In genomic region chr3:167380004-167380689, GRCh38 we compare ENCODE assay signal across 1 cellular context.
TF ChIP-seq lines count a peak whose summit lies in the region.

Gene ZBBX (minus strand): TSS chr3:167380297. CDS start chr3:167372901, 7,396 bp downstream.

TF ChIP-seq in HepG2, 621 proteins besides CTCF, POLR2A, EP300 and RAD21 (continued from another document and continues in another):
- TF ChIP-seq ZNF557 (CRISPR knock-in tag; IDR thresholded peaks at IDR 0.05) (no peak), MAX (IDR thresholded peaks at IDR 0.05) (no peak; the same call in 1 of the 2 replicates), ZBTB8A (CRISPR knock-in tag; IDR thresholded peaks at IDR 0.05; ENCODE audit: borderline replicate concordance, low read depth) (no peak), ZNF788 (CRISPR knock-in tag; IDR thresholded peaks at IDR 0.05; ENCODE audit: borderline replicate concordance) (no peak), ZNF598 (CRISPR knock-in tag; IDR thresholded peaks at IDR 0.05; ENCODE audit: borderline replicate concordance) (peak; percentile 77; the same call in 1 of the 2 replicates), ZNF512 (CRISPR knock-in tag; IDR thresholded peaks at IDR 0.05) (no peak), ZNF75D (CRISPR knock-in tag; IDR thresholded peaks at IDR 0.05; ENCODE audit: borderline replicate concordance) (no peak), FOSL2 (CRISPR knock-in tag; IDR thresholded peaks at IDR 0.05) (peak; percentile 25; the same call in 1 of the 2 replicates), HES4 (CRISPR knock-in tag; IDR thresholded peaks at IDR 0.05; ENCODE audit: borderline replicate concordance) (no peak), ZNF383 (CRISPR knock-in tag; IDR thresholded peaks at IDR 0.05; ENCODE audit: borderline replicate concordance) (no peak), ZNF441 (CRISPR knock-in tag; IDR thresholded peaks at IDR 0.05; ENCODE audit: borderline replicate concordance) (no peak), CCAR2 (optimal IDR thresholded peaks at IDR 0.05; ENCODE audit: low read depth, low read length) (no peak), ZEB1 (IDR thresholded peaks at IDR 0.05; ENCODE audit: insufficient replicate concordance, low read depth) (no peak), ZFP82 (CRISPR knock-in tag; IDR thresholded peaks at IDR 0.05; ENCODE audit: borderline replicate concordance) (no peak), KLF16 (CRISPR knock-in tag; IDR thresholded peaks at IDR 0.05) (peak in 1 of 2 experiments; percentile 39; a peak in 1 of 4 replicates), TRIM24 (CRISPR knock-in tag; IDR thresholded peaks at IDR 0.05) (no peak), UBTF (CRISPR knock-in tag; IDR thresholded peaks at IDR 0.05) (no peak), DPF2 (CRISPR knock-in tag; IDR thresholded peaks at IDR 0.05; ENCODE audit: borderline replicate concordance, low read depth) (no peak), HMG20B (CRISPR knock-in tag; conservative IDR thresholded peaks at IDR 0.05) (no peak), ZNF605 (CRISPR knock-in tag; IDR thresholded peaks at IDR 0.05) (no peak), ZNF17 (CRISPR knock-in tag; IDR thresholded peaks at IDR 0.05) (no peak), GATAD1 (CRISPR knock-in tag; IDR thresholded peaks at IDR 0.05) (no peak), MXD1 (CRISPR knock-in tag; IDR thresholded peaks at IDR 0.05) (no peak), NFE2L1 (CRISPR knock-in tag; IDR thresholded peaks at IDR 0.05; ENCODE audit: borderline replicate concordance) (no peak), XBP1 (CRISPR knock-in tag; IDR thresholded peaks at IDR 0.05) (no peak), GPBP1L1 (CRISPR knock-in tag; IDR thresholded peaks at IDR 0.05) (no peak), HNF4A (CRISPR knock-in tag; IDR thresholded peaks at IDR 0.05) (no peak), CEBPG (CRISPR knock-in tag; IDR thresholded peaks at IDR 0.05) (no peak), SNAPC2 (CRISPR knock-in tag; IDR thresholded peaks at IDR 0.05) (no peak), ZBTB20 (CRISPR knock-in tag; IDR thresholded peaks at IDR 0.05; ENCODE audit: borderline replicate concordance, low read depth) (no peak), ELF1 (CRISPR knock-in tag; IDR thresholded peaks at IDR 0.05) (peak; percentile 58), RBM22 (optimal IDR thresholded peaks at IDR 0.05; ENCODE audit: low read length) (peak; percentile 100), PHF21A (CRISPR knock-in tag; IDR thresholded peaks at IDR 0.05) (no peak), MAZ (IDR thresholded peaks at IDR 0.05; ENCODE audit: borderline replicate concordance, low read depth, low read length) (no peak), MAZ (CRISPR knock-in tag; IDR thresholded peaks at IDR 0.05; ENCODE audit: low read depth) (no peak), ZNF549 (CRISPR knock-in tag; IDR thresholded peaks at IDR 0.05) (no peak), EED (CRISPR knock-in tag; IDR thresholded peaks at IDR 0.05) (peak; percentile 31; the same call in 1 of the 2 replicates), REPIN1 (CRISPR knock-in tag; IDR thresholded peaks at IDR 0.05; ENCODE audit: borderline replicate concordance, low read depth) (peak; percentile 59; the same call in 1 of the 2 replicates), NFIC (IDR thresholded peaks at IDR 0.05; ENCODE audit: low read length) (no peak), ZBTB46 (CRISPR knock-in tag; IDR thresholded peaks at IDR 0.05; ENCODE audit: borderline replicate concordance) (no peak), ZNF713 (CRISPR knock-in tag; IDR thresholded peaks at IDR 0.05) (no peak), SP140L (CRISPR knock-in tag; IDR thresholded peaks at IDR 0.05; ENCODE audit: borderline replicate concordance) (no peak), HMGA1 (CRISPR knock-in tag; conservative IDR thresholded peaks at IDR 0.05) (no peak), ZNF235 (CRISPR knock-in tag; IDR thresholded peaks at IDR 0.05; ENCODE audit: borderline replicate concordance) (no peak), ARNT2 (CRISPR knock-in tag; IDR thresholded peaks at IDR 0.05; ENCODE audit: low read depth) (no peak), STAG1 (CRISPR knock-in tag; IDR thresholded peaks at IDR 0.05) (peak; percentile 82), HDAC2 (CRISPR knock-in tag; IDR thresholded peaks at IDR 0.05) (0 out of 2 replicates have a peak, but pooled peaks have one; percentile 24), HNRNPLL (IDR thresholded peaks at IDR 0.05; ENCODE audit: low read depth, low read length, poor library complexity, severe bottlenecking) (peak; percentile 33), MTERF4 (CRISPR knock-in tag; IDR thresholded peaks at IDR 0.05) (no peak), ZNF563 (CRISPR knock-in tag; IDR thresholded peaks at IDR 0.05) (no peak), YEATS4 (CRISPR knock-in tag; IDR thresholded peaks at IDR 0.05; ENCODE audit: borderline replicate concordance) (no peak), NKX3-1 (CRISPR knock-in tag; IDR thresholded peaks at IDR 0.05) (no peak), PTBP1 (IDR thresholded peaks at IDR 0.05; ENCODE audit: low read depth, low read length, poor library complexity, severe bottlenecking) (no peak), E2F2 (CRISPR knock-in tag; IDR thresholded peaks at IDR 0.05; ENCODE audit: borderline replicate concordance) (no peak), THAP8 (CRISPR knock-in tag; IDR thresholded peaks at IDR 0.05; ENCODE audit: borderline replicate concordance) (no peak), ONECUT2 (CRISPR knock-in tag; IDR thresholded peaks at IDR 0.05) (no peak), GLI4 (CRISPR knock-in tag; IDR thresholded peaks at IDR 0.05; ENCODE audit: borderline replicate concordance) (no peak), BORCS8-MEF2B (CRISPR knock-in tag; IDR thresholded peaks at IDR 0.05) (peak; percentile 53; the same call in 1 of the 2 replicates), ZFP37 (CRISPR knock-in tag; IDR thresholded peaks at IDR 0.05; ENCODE audit: borderline replicate concordance) (no peak), TMF1 (CRISPR knock-in tag; IDR thresholded peaks at IDR 0.05; ENCODE audit: low read depth) (no peak), DMTF1 (CRISPR knock-in tag; IDR thresholded peaks at IDR 0.05) (no peak)
